Comparison of ENCODE assay signal across 28 cellular contexts in genomic region chr4:172997217-172997609, GRCh38.
DNase-seq lines count a peak whose midpoint lies in the region; FAIRE-seq and TF ChIP-seq lines count a peak whose summit lies in the region.
"Had no signal": no experiment of that assay in that cellular context is flagged by ENCODE, and none has a peak within 500 bp of the region (broad histone marks: within the 10 kb centered on the region; RNA-seq: fewer than 3 reads in every experiment).

No MANE protein-coding gene starts in this region.

- peak overlapping the region; percentile 84; the same call in 1 of the 2 replicates for H3K27ac ChIP-seq in ACC112 (ENCODE audit: low read depth, low read length)
- H3K27ac ChIP-seq in Karpas-422 (ENCODE audit: low read length): no peak overlapping the region
- peak overlapping the region; percentile 39 for H3K27ac ChIP-seq in astrocyte (ENCODE audit: low read depth, low read length)
- H3K27ac ChIP-seq in mesenchymal stem cell (ENCODE audit: low read length, poor library complexity, severe bottlenecking): peak overlapping the region; percentile 75
- H3K27ac ChIP-seq: pancreas, Peyer's patch, VCaP had no signal

- H3K27ac Mint-ChIP-seq in astrocyte (ENCODE audit: unreplicated experiment): peak overlapping the region; percentile 28
- no peak overlapping the region for H3K27ac Mint-ChIP-seq in activated CD4-positive, alpha-beta memory T cell treated with anti-CD3 and anti-CD28 coated beads, Interleukin-2, amount 10 ng/mL, durations not matched to agents 7 days and 5 days
- H3K27ac Mint-ChIP-seq: activated CD4-positive, alpha-beta T cell treated with anti-CD3 and anti-CD28 coated beads for 36 hours; activated CD8-positive, alpha-beta T cell treated with anti-CD3 and anti-CD28 coated beads, Interleukin-2, amount 10 ng/mL, durations not matched to agents 7 days and 5 days; activated naive CD4-positive, alpha-beta T cell treated with anti-CD3 and anti-CD28 coated beads, Interleukin-2, amount 50 U/mL, for 24 hours; activated T-helper 2 cell treated with anti-CD3 and anti-CD28 coated beads, Interferon-gamma antibody, Interleukin-2, Interleukin-4, amounts not matched to agents 10 μg/mL and 5 μg/mL and 100 μg/mL, durations not matched to agents 14 hours and 24 hours and 36 hours; CD4-positive, alpha-beta T cell; immature natural killer cell; memory B cell had no signal

- H3K4me3 Mint-ChIP-seq in astrocyte (ENCODE audit: unreplicated experiment): no peak overlapping the region
- no peak overlapping the region for H3K4me3 Mint-ChIP-seq in activated CD4-positive, alpha-beta memory T cell treated with anti-CD3 and anti-CD28 coated beads, Interleukin-2, amount 10 ng/mL, durations not matched to agents 7 days and 5 days
- H3K4me3 Mint-ChIP-seq: activated CD4-positive, alpha-beta T cell treated with anti-CD3 and anti-CD28 coated beads for 36 hours; activated CD8-positive, alpha-beta T cell treated with anti-CD3 and anti-CD28 coated beads, Interleukin-2, amount 10 ng/mL, durations not matched to agents 7 days and 5 days; activated naive CD4-positive, alpha-beta T cell treated with anti-CD3 and anti-CD28 coated beads, Interleukin-2, amount 50 U/mL, for 24 hours; CD4-positive, alpha-beta T cell; immature natural killer cell; memory B cell; neural crest cell had no signal

- H2AK5ac ChIP-seq in mesenchymal stem cell (ENCODE audit: low read length, severe bottlenecking): peak overlapping the region; percentile 42

- no peak overlapping the region for H3K4me3 ChIP-seq in ACC112 (ENCODE audit: low read depth, low read length)
- H3K4me3 ChIP-seq in Karpas-422 (ENCODE audit: low read length): no peak overlapping the region
- H3K4me3 ChIP-seq in astrocyte (ENCODE audit: insufficient read depth, low read depth, low read length): no peak overlapping the region
- H3K4me3 ChIP-seq in mesenchymal stem cell (ENCODE audit: insufficient read depth in 1 of 2, low read depth in 1 of 2, low read length in 2 of 2): peak overlapping the region in 1 of 2 experiments; percentile 9
- H3K4me3 ChIP-seq: pancreas, Peyer's patch, skin epidermis had no signal

- no peaks in the 10 kb centered on the region for H3K79me1 ChIP-seq in mesenchymal stem cell (replicated peaks; ENCODE audit: low read length, poor library complexity, severe bottlenecking)

- CTCF ChIA-PET in activated CD4-positive, alpha-beta memory T cell treated with anti-CD3 and anti-CD28 coated beads, Interleukin-2, amount 10 ng/mL, durations not matched to agents 7 days and 5 days (lab: Charles Lee): no interaction called here

- H3K4ac ChIP-seq in mesenchymal stem cell (ENCODE audit: low read depth in 1 of 2, low read length in 2 of 2): peak overlapping the region in 1 of 2 experiments; percentile 9

- DNase-seq in Karpas-422 (no peak), astrocyte (ENCODE audit: low read depth) (no peak), mesenchymal stem cell (no peak), NCI-H345 (lab: John Stamatoyannopoulos, UW) (no peak), DMS114 treated with DMSO at 0.1 percent for 48 hours (lab: John Stamatoyannopoulos, UW; ENCODE audit: unreplicated experiment) (no peak), NCI-H2196 treated with DMSO at 0.1 percent for 48 hours (lab: John Stamatoyannopoulos, UW; ENCODE audit: unreplicated experiment) (no peak)
- no peak for DNase-seq in activated CD4-positive, alpha-beta memory T cell treated with anti-CD3 and anti-CD28 coated beads, Interleukin-2, amount 10 ng/mL, durations not matched to agents 7 days and 5 days
- DNase-seq: activated CD8-positive, alpha-beta T cell treated with anti-CD3 and anti-CD28 coated beads, Interleukin-2, amount 10 ng/mL, durations not matched to agents 7 days and 5 days; amygdala; CD4-positive, alpha-beta T cell; immature natural killer cell; NCI-H2029; NCI-H526 treated with DMSO at 0.1 percent for 48 hours; pancreas; Peyer's patch; SIG-M5; stimulated activated naive CD4-positive, alpha-beta T cell treated with Interleukin-2 at 50 U/mL for 16 hours; T-helper 9 cell had no signal

- H4K20me1 ChIP-seq in Karpas-422 (ENCODE audit: insufficient read depth, low read depth, low read length) (no peaks in the 10 kb centered on the region), astrocyte (ENCODE audit: insufficient read depth, low read length) (no peaks in the 10 kb centered on the region)

- peak overlapping the region in 1 of 2 experiments; percentile 80 for H2BK12ac ChIP-seq in mesenchymal stem cell (ENCODE audit: low read length in 2 of 2)

- H3K36me3 ChIP-seq in ACC112 (ENCODE audit: insufficient read depth, low read length): no peaks in the 10 kb centered on the region
- no peaks in the 10 kb centered on the region for H3K36me3 ChIP-seq in Karpas-422 (ENCODE audit: insufficient read depth, low read length)
- H3K36me3 ChIP-seq in astrocyte (ENCODE audit: insufficient read depth, low read length): no peaks in the 10 kb centered on the region
- no peaks in the 10 kb centered on the region for H3K36me3 ChIP-seq in mesenchymal stem cell (ENCODE audit: control insufficient read depth in 1 of 2, insufficient read depth in 2 of 2, low read depth in 1 of 2, low read length in 2 of 2)
- H3K36me3 ChIP-seq: pancreas, Peyer's patch had no signal

- no peaks in the 10 kb centered on the region for H3K36me3 Mint-ChIP-seq in astrocyte (ENCODE audit: low read depth, unreplicated experiment)
- H3K36me3 Mint-ChIP-seq in activated CD4-positive, alpha-beta memory T cell treated with anti-CD3 and anti-CD28 coated beads, Interleukin-2, amount 10 ng/mL, durations not matched to agents 7 days and 5 days (ENCODE audit: low read depth): no peaks in the 10 kb centered on the region
- H3K36me3 Mint-ChIP-seq: activated naive CD4-positive, alpha-beta T cell treated with anti-CD3 and anti-CD28 coated beads, Interleukin-2, amount 50 U/mL, for 24 hours; immature natural killer cell; memory B cell had no signal

- H3K23ac ChIP-seq in mesenchymal stem cell (ENCODE audit: low read length in 2 of 2): no peak overlapping the region

- no peak overlapping the region for H2BK15ac ChIP-seq in mesenchymal stem cell (ENCODE audit: low read depth, poor library complexity, severe bottlenecking)

- H2BK120ac ChIP-seq in mesenchymal stem cell (ENCODE audit: low read depth, low read length): no peak overlapping the region

- H3K9ac ChIP-seq in Karpas-422 (ENCODE audit: low read length) (no peak overlapping the region), astrocyte (ENCODE audit: low read length) (no peak overlapping the region), mesenchymal stem cell (ENCODE audit: low read length) (peak overlapping the region; percentile 76)

- H3K4me2 ChIP-seq in Karpas-422 (ENCODE audit: low read depth, low read length, poor library complexity, severe bottlenecking) (peak overlapping the region; percentile 24), astrocyte (ENCODE audit: low read length) (peak overlapping the region; percentile 5), mesenchymal stem cell (ENCODE audit: low read length, poor library complexity, severe bottlenecking) (no peak overlapping the region)

- peaks cover 2% of the 10 kb centered on the region for H3K9me3 Mint-ChIP-seq in astrocyte (ENCODE audit: unreplicated experiment)
- no peaks in the 10 kb centered on the region for H3K9me3 Mint-ChIP-seq in activated CD4-positive, alpha-beta memory T cell treated with anti-CD3 and anti-CD28 coated beads, Interleukin-2, amount 10 ng/mL, durations not matched to agents 7 days and 5 days
- H3K9me3 Mint-ChIP-seq: activated naive CD4-positive, alpha-beta T cell treated with anti-CD3 and anti-CD28 coated beads, Interleukin-2, amount 50 U/mL, for 24 hours; activated T-helper 2 cell treated with anti-CD3 and anti-CD28 coated beads, Interferon-gamma antibody, Interleukin-2, Interleukin-4, amounts not matched to agents 10 μg/mL and 5 μg/mL and 100 μg/mL, durations not matched to agents 14 hours and 24 hours and 36 hours; CD4-positive, alpha-beta T cell; memory B cell had no signal

- TF ChIP-seq CTCF in astrocyte (IDR thresholded peaks at IDR 0.05; ENCODE audit: insufficient read depth, low read depth, low read length): no peak

- H3K9me3 ChIP-seq in Karpas-422 (ENCODE audit: low read length) (no peaks in the 10 kb centered on the region), astrocyte (ENCODE audit: insufficient read depth, low read depth, low read length) (no peaks in the 10 kb centered on the region), mesenchymal stem cell (ENCODE audit: control insufficient read depth, low read length) (no peaks in the 10 kb centered on the region)
- H3K9me3 ChIP-seq: pancreas, Peyer's patch had no signal

- H3K4me1 Mint-ChIP-seq in astrocyte (ENCODE audit: low read depth, unreplicated experiment): peaks cover 45% of the 10 kb centered on the region
- no peaks in the 10 kb centered on the region for H3K4me1 Mint-ChIP-seq in activated CD4-positive, alpha-beta memory T cell treated with anti-CD3 and anti-CD28 coated beads, Interleukin-2, amount 10 ng/mL, durations not matched to agents 7 days and 5 days
- H3K4me1 Mint-ChIP-seq: activated naive CD4-positive, alpha-beta T cell treated with anti-CD3 and anti-CD28 coated beads, Interleukin-2, amount 50 U/mL, for 24 hours; immature natural killer cell; memory B cell had no signal

- H3K18ac ChIP-seq in mesenchymal stem cell (ENCODE audit: low read depth in 1 of 2, low read length in 2 of 2): peak overlapping the region; percentile 50 to 62

- H3K9me2 ChIP-seq in Karpas-422 (replicated peaks; ENCODE audit: insufficient read depth, low read length): no peaks in the 10 kb centered on the region

- no peaks in the 10 kb centered on the region for H3K27me3 ChIP-seq in ACC112 (ENCODE audit: insufficient read depth, low read length)
- H3K27me3 ChIP-seq in Karpas-422 (ENCODE audit: low read length): no peaks in the 10 kb centered on the region
- no peaks in the 10 kb centered on the region for H3K27me3 ChIP-seq in astrocyte (ENCODE audit: insufficient read depth, low read length)
- H3K27me3 ChIP-seq in mesenchymal stem cell (ENCODE audit: control insufficient read depth in 1 of 2, insufficient read depth in 1 of 2, low read length in 2 of 2): no peaks in the 10 kb centered on the region
- H3K27me3 ChIP-seq: pancreas, Peyer's patch had no signal

- H3K79me2 ChIP-seq in ACC112 (ENCODE audit: control insufficient read depth, insufficient read depth, low read length, unreplicated experiment): no peaks in the 10 kb centered on the region
- no peaks in the 10 kb centered on the region for H3K79me2 ChIP-seq in Karpas-422 (ENCODE audit: low read length)
- no peaks in the 10 kb centered on the region for H3K79me2 ChIP-seq in astrocyte (ENCODE audit: insufficient read depth, low read length)

- peak overlapping the region; percentile 53 for H2BK5ac ChIP-seq in mesenchymal stem cell (ENCODE audit: low read depth, low read length, poor library complexity, severe bottlenecking)

- no peak overlapping the region for H4K91ac ChIP-seq in mesenchymal stem cell (ENCODE audit: low read length)

- WGBS in mesenchymal stem cell: over 99% methylated on average over 3 of the region's 6 CpGs

- H3K4me1 ChIP-seq in ACC112 (ENCODE audit: control insufficient read depth, insufficient read depth, low read length, unreplicated experiment) (peaks cover 48% of the 10 kb centered on the region), Karpas-422 (ENCODE audit: low read length) (peaks cover 7% of the 10 kb centered on the region; the same call in 1 of the 2 replicates), astrocyte (ENCODE audit: insufficient read depth, low read length) (peaks cover 36% of the 10 kb centered on the region), mesenchymal stem cell (ENCODE audit: control insufficient read depth, insufficient read depth, low read depth, low read length) (peaks cover 4% of the 10 kb centered on the region)
- H3K4me1 ChIP-seq: pancreas had no signal

- H3K27me3 Mint-ChIP-seq in astrocyte (ENCODE audit: low read depth, unreplicated experiment): no peaks in the 10 kb centered on the region
- peaks cover 13% of the 10 kb centered on the region for H3K27me3 Mint-ChIP-seq in activated CD4-positive, alpha-beta memory T cell treated with anti-CD3 and anti-CD28 coated beads, Interleukin-2, amount 10 ng/mL, durations not matched to agents 7 days and 5 days

- no peak overlapping the region for H3K14ac ChIP-seq in mesenchymal stem cell (ENCODE audit: low read length in 2 of 2)

- POLR2A ChIA-PET in activated CD4-positive, alpha-beta memory T cell treated with anti-CD3 and anti-CD28 coated beads, Interleukin-2, amount 10 ng/mL, durations not matched to agents 7 days and 5 days (lab: Charles Lee): no interaction called here

- peak overlapping the region; percentile 35 for H2AFZ ChIP-seq in ACC112 (ENCODE audit: low read length, unreplicated experiment)
- peak overlapping the region; percentile 49; the same call in 1 of the 2 replicates for H2AFZ ChIP-seq in Karpas-422 (ENCODE audit: low read length)
- peak overlapping the region; percentile 1 for H2AFZ ChIP-seq in astrocyte (ENCODE audit: low read depth, low read length)
- H2AFZ ChIP-seq in mesenchymal stem cell (ENCODE audit: low read depth, low read length): no peak overlapping the region

- no peak for FAIRE-seq in astrocyte (lab: Jason Lieb, UNC)
- FAIRE-seq: colon, D721Med, pancreas had no signal

- H4K8ac ChIP-seq in mesenchymal stem cell (ENCODE audit: low read length): no peak overlapping the region
